In the genomic region with DNA sequence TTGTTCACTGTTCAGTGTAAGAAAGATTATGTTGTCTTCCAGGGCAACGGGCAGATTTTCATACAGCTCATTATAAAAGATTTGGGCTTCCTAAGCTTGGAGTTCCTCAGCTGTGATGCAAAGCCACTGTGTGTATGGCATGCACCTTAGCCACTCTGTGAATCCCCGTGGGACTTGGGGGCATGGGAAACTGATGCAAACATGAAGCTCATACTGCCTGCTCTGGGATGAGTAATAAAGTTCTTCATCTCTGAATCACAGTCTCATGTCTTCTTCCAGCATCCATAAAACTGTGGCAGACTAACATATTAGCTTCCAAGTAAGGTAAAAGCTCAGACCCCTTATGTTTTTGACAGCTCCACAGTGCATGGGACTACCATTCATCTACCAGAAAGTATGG, we compare ENCODE assay signal across 22 cellular contexts.
DNase-seq lines count a peak whose midpoint lies in the region; ATAC-seq and TF ChIP-seq lines count a peak whose summit lies in the region.
"Had no signal": no experiment of that assay in that cellular context is flagged by ENCODE, and none has a peak within 500 bp of the region (broad histone marks: within the 10 kb centered on the region; RNA-seq: fewer than 3 reads in every experiment).

No MANE protein-coding gene starts in this region.

- peak overlapping the region; percentile 29; the same call in 1 of the 2 replicates for H3K27ac ChIP-seq in SJCRH30
- H3K27ac ChIP-seq: pancreas, tibial nerve had no signal

- no peak for TF ChIP-seq CTCF in fibroblast of pulmonary artery (IDR thresholded peaks at IDR 0.05; ENCODE audit: low read length, missing control alignments)

- peaks cover 14% of the 10 kb centered on the region; the same call in 1 of the 2 replicates for H3K4me1 ChIP-seq in SJCRH30
- H3K4me1 ChIP-seq: pancreas, tibial nerve had no signal

- H3K36me3 ChIP-seq in SJCRH30, result no peaks in the 10 kb centered on the region
- H3K36me3 ChIP-seq: pancreas, tibial nerve had no signal

- H3K4me3 ChIP-seq in SJCRH30, result no peak overlapping the region
- H3K4me3 ChIP-seq in fibroblast of pulmonary artery (replicated peaks; ENCODE audit: low read depth, low read length), result no peak overlapping the region
- H3K4me3 ChIP-seq in skeletal muscle cell (ENCODE audit: low read depth, low read length), result no peak overlapping the region
- H3K4me3 ChIP-seq: pancreas, tibial nerve had no signal

- peak; percentile 48 for DNase-seq in ELR (ENCODE audit: low read depth)
- DNase-seq in SJCRH30, result peak; percentile 20 to 22
- DNase-seq in fibroblast of pulmonary artery (ENCODE audit: low read depth), result peak; percentile 8
- peak; percentile 97 for DNase-seq in skeletal muscle cell (ENCODE audit: low read depth)
- DNase-seq in SKM-1 (lab: John Stamatoyannopoulos, UW; ENCODE audit: unreplicated experiment), result no peak
- no peak for DNase-seq in middle frontal gyrus (ENCODE audit: extremely low spot score, low spot score)
- DNase-seq: activated naive CD8-positive, alpha-beta T cell treated with anti-CD3 and anti-CD28 coated beads, Interleukin-2, amount 10 ng/mL, durations not matched to agents 7 days and 5 days; CD4-positive, CD25-positive, alpha-beta regulatory T cell; central memory CD4-positive, alpha-beta T cell; DMS53; effector CD8-positive, alpha-beta T cell; left ventricle myocardium superior; NCI-H1048; NCI-H524; pancreas; SHP77 treated with DMSO at 0.1 percent for 48 hours; stimulated activated CD4-positive, alpha-beta T cell treated with anti-CD3 and anti-CD28 coated beads, Interleukin-12 subunit alpha, Interleukin-12 subunit beta, amount 100 ng/mL, for 4 hours; stimulated activated naive B cell treated with anti-CD40 and anti-IgM and Interleukin-4, amounts not matched to agents 10 μg/mL and 1 μg/mL and 100 μg/mL, for 72 hours had no signal

- no peaks in the 10 kb centered on the region for H3K27me3 ChIP-seq in SJCRH30
- H3K27me3 ChIP-seq: pancreas, tibial nerve had no signal

- no peaks in the 10 kb centered on the region for H3K9me3 ChIP-seq in SJCRH30 (replicated peaks)
- H3K9me3 ChIP-seq: pancreas, tibial nerve had no signal

- ATAC-seq in HG02852 (IDR thresholded peaks at IDR 0.05; ENCODE audit: unreplicated experiment), result no peak
- ATAC-seq in GM19035 (IDR thresholded peaks at IDR 0.05; ENCODE audit: unreplicated experiment), result no peak
- ATAC-seq: left ventricle myocardium superior; pancreas; stimulated activated naive B cell treated with anti-CD40 and anti-IgM and Interleukin-4, amounts not matched to agents 10 μg/mL and 1 μg/mL and 100 μg/mL, for 72 hours; WTC11 had no signal

Comparison
In these comparisons a context has a peak if more than half of its experiments do, and no peak if none do; other contexts are left out.
1. DNase-seq: peak in ELR (single experiment), SJCRH30 (2 of 2), fibroblast of pulmonary artery (single experiment) and skeletal muscle cell (single experiment); none in SKM-1 (single experiment) and middle frontal gyrus (single experiment).